17 cellular contexts compared by ENCODE assay signal in the genomic region with DNA sequence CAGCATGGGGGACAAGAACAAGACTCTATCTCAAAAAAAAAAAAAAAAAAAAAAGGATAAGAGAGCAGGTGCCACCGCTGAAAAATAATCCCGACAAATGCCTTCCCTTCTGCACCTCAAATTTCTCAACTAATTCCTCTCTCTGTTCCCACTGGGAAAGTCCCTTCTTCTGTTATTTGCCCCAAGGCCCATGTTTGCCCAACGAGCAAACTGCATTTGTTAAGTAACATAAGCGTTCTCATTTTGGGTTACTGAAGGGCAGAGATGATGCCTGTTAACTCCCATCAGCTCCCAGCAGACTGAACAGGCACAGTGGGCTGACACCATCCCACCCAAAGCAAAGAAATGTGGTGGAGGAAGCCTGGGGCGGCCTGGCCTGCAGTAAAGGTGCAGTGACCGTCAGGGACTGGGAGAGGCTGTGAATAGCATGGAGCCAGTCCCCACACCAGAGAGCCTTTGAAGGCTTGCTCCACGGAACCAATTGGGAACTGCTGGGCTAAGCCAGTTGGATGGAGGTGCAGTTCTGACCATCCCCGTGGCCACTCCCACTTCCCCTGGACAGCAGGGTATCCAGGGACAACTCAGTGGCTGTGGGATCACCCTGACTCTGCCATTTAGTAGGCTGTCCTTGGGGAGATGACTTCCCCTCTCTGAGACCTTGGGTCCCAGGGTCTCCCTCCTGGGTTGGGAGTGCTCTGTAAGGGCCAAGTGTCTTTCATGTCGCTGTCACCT.
DNase-seq lines count a peak whose midpoint lies in the region; ATAC-seq, FAIRE-seq and TF ChIP-seq lines count a peak whose summit lies in the region.
"Had no signal": no experiment of that assay in that cellular context is flagged by ENCODE, and none has a peak within 500 bp of the region (broad histone marks: within the 10 kb centered on the region; RNA-seq: fewer than 3 reads in every experiment).

No MANE protein-coding gene starts in this region.

- H3K27ac Mint-ChIP-seq in CD8-positive, alpha-beta T cell = peak overlapping the region; percentile 76
- no peak overlapping the region for H3K27ac Mint-ChIP-seq in CD4-positive, alpha-beta memory T cell
- H3K27ac Mint-ChIP-seq: activated CD4-positive, alpha-beta memory T cell treated with anti-CD3 and anti-CD28 coated beads for 36 hours; activated T-cell treated with anti-CD3 and anti-CD28 coated beads, Interleukin-2, amount 50 U/mL, for 72 hours; B cell; GM23338; IgD-negative memory B cell; memory B cell had no signal

- H3K4me1 Mint-ChIP-seq in CD8-positive, alpha-beta T cell (ENCODE audit: low read depth) = peaks cover 16% of the 10 kb centered on the region
- H3K4me1 Mint-ChIP-seq in CD4-positive, alpha-beta memory T cell = peaks cover 2 to 7% (median 6%) of the 10 kb centered on the region in 4 donors
- H3K4me1 Mint-ChIP-seq: central memory CD8-positive, alpha-beta T cell had no signal

- no peak overlapping the region for H3K27ac ChIP-seq in CD8-positive, alpha-beta T cell (ENCODE audit: low read depth, low read length)
- H3K27ac ChIP-seq in Panc1 (ENCODE audit: low read length) (peak overlapping the region; percentile 44; the same call in 1 of the 2 replicates), HepG2 (ENCODE audit: extremely low read length, insufficient read depth, low read length) (no peak overlapping the region), skeletal muscle tissue (ENCODE audit: low read depth, low read length) (peak overlapping the region; percentile 60), OCI-LY7 (ENCODE audit: low read depth, low read length, poor library complexity, severe bottlenecking) (no peak overlapping the region)
- H3K27ac ChIP-seq in CD4-positive, alpha-beta memory T cell (ENCODE audit: low read depth, low read length) = no peak overlapping the region

- BruUV-seq in Panc1 (replicated peaks; lab: Mats Ljungman, UMichigan) (no TSS peak), HepG2 (replicated peaks; lab: Mats Ljungman, UMichigan) (no TSS peak), OCI-LY7 (replicated peaks; lab: Mats Ljungman, UMichigan) (no TSS peak)

- no peaks in the 10 kb centered on the region for H3K36me3 ChIP-seq in CD8-positive, alpha-beta T cell (ENCODE audit: insufficient read depth, low read length)
- H3K36me3 ChIP-seq in Panc1 (ENCODE audit: control insufficient read depth, insufficient read depth, low read length) (no peaks in the 10 kb centered on the region), HepG2 (replicated peaks in 1 of 2; ENCODE audit: control insufficient read depth in 1 of 2, insufficient read depth in 2 of 2, low read length in 2 of 2) (no peaks in the 10 kb centered on the region), skeletal muscle tissue (ENCODE audit: control insufficient read depth in 3 of 3, insufficient read depth in 3 of 3, low read length in 3 of 3) (no peaks in the 10 kb centered on the region), OCI-LY7 (ENCODE audit: insufficient read depth, low read length) (no peaks in the 10 kb centered on the region)
- H3K36me3 ChIP-seq in CD4-positive, alpha-beta memory T cell (ENCODE audit: insufficient read depth, low read length) = no peaks in the 10 kb centered on the region

- H3K4me2 ChIP-seq in HepG2 (ENCODE audit: low read depth, low read length) (peak overlapping the region; percentile 61; the same call in 1 of the 2 replicates), OCI-LY7 (ENCODE audit: low read length) (no peak overlapping the region)
- H3K4me2 ChIP-seq: GM23338 had no signal

- TF ChIP-seq POLR2A in HepG2 (IDR thresholded peaks at IDR 0.05; ENCODE audit: insufficient read depth in 1 of 2, low read depth in 2 of 2, low read length in 2 of 2) = no peak

- no peaks in the 10 kb centered on the region for H3K9me2 ChIP-seq in OCI-LY7 (ENCODE audit: insufficient read depth, low read length)

- no peak overlapping the region for H3K4me3 ChIP-seq in CD8-positive, alpha-beta T cell (ENCODE audit: low read depth, low read length)
- H3K4me3 ChIP-seq in Panc1 (ENCODE audit: low read depth in 2 of 2, low read length in 2 of 2) (no peak overlapping the region), HepG2 (replicated peaks in 1 of 3; ENCODE audit: insufficient read depth in 1 of 3, low read depth in 2 of 3, low read length in 3 of 3) (no peak overlapping the region), skeletal muscle tissue (ENCODE audit: low read length in 3 of 3) (no peak overlapping the region), OCI-LY7 (ENCODE audit: low read depth, low read length, poor library complexity, severe bottlenecking) (no peak overlapping the region)
- no peak overlapping the region for H3K4me3 ChIP-seq in CD4-positive, alpha-beta memory T cell (ENCODE audit: low read length in 2 of 2)
- H3K4me3 ChIP-seq: GM23338 had no signal

- FAIRE-seq in HepG2 (lab: Jason Lieb, UNC) = no peak

- H3K9ac ChIP-seq in HepG2 (ENCODE audit: insufficient read depth, low read depth, low read length) (no peak overlapping the region), skeletal muscle tissue (ENCODE audit: low read depth in 1 of 3, low read length in 3 of 3) (no peak overlapping the region)

- DNase-seq in CD8-positive, alpha-beta T cell = no peak
- DNase-seq in Panc1 (ENCODE audit: low read depth, low spot score) = no peak
- no peak for DNase-seq in HepG2 (ENCODE audit: low spot score)
- no peak for DNase-seq in SW480 (ENCODE audit: low spot score)
- DNase-seq in CD4-positive, alpha-beta memory T cell = no peak
- DNase-seq in OCI-LY7 (ENCODE audit: low spot score) = no peak
- DNase-seq: activated CD4-positive, alpha-beta memory T cell treated with anti-CD3 and anti-CD28 coated beads for 36 hours; activated T-cell treated with anti-CD3 and anti-CD28 coated beads, Interleukin-2, amount 50 U/mL, for 72 hours; effector CD8-positive, alpha-beta T cell; NCI-H748 treated with DMSO at 0.1 percent for 48 hours; stimulated activated CD4-positive, alpha-beta T cell treated with anti-CD3 and anti-CD28 coated beads, Interleukin-2, amount 100 ng/mL, for 24 hours had no signal

- H3K79me2 ChIP-seq in HepG2 (ENCODE audit: insufficient read depth, low read length) (no peaks in the 10 kb centered on the region), OCI-LY7 (ENCODE audit: insufficient read depth, low read depth, low read length) (no peaks in the 10 kb centered on the region)

- H3K4me3 Mint-ChIP-seq in CD8-positive, alpha-beta T cell = no peak overlapping the region
- H3K4me3 Mint-ChIP-seq in CD4-positive, alpha-beta memory T cell = no peak overlapping the region
- H3K4me3 Mint-ChIP-seq: activated CD4-positive, alpha-beta memory T cell treated with anti-CD3 and anti-CD28 coated beads for 36 hours; activated T-cell treated with anti-CD3 and anti-CD28 coated beads, Interleukin-2, amount 50 U/mL, for 72 hours; B cell; central memory CD8-positive, alpha-beta T cell; GM23338; IgD-negative memory B cell; memory B cell had no signal

- H4K20me1 ChIP-seq in HepG2 (ENCODE audit: insufficient read depth, low read length) (no peaks in the 10 kb centered on the region), OCI-LY7 (ENCODE audit: insufficient read depth, low read length) (no peaks in the 10 kb centered on the region)

- CTCF ChIA-PET in CD8-positive, alpha-beta T cell (lab: Charles Lee) = no interaction called here
- CTCF ChIA-PET in Panc1 (lab: Charles Lee) = no interaction called here
- CTCF ChIA-PET in HepG2 (lab: Yijun Ruan, JAX; ENCODE audit: low intra/inter-chr PET ratio, low total read pairs) = no interaction called here
- CTCF ChIA-PET in CD4-positive, alpha-beta memory T cell (lab: Charles Lee; ENCODE audit: partially characterized antibody) = no interaction called here
- CTCF ChIA-PET in OCI-LY7 (lab: Charles Lee; ENCODE audit: unreplicated experiment) = no interaction called here

- no peak for ATAC-seq in CD8-positive, alpha-beta T cell
- ATAC-seq in Panc1 = no peak
- peak; percentile 16; the same call in 1 of the 3 replicates for ATAC-seq in HepG2
- ATAC-seq: GM23338 had no signal

- WGBS in HepG2 (ENCODE audit: low lambda C conversion rate) = 8% methylated on average over 9 of the region's 9 CpGs

- in situ Hi-C loops in Panc1 (cut with HindIII; ENCODE audit: low pct_unique_long_range_greater_than_20kb, low sequenced_read_pairs) = no loop called here
- in situ Hi-C loops in HepG2 (cut with HindIII; ENCODE audit: extremely low pct_ligation_motif_present, low pct_unique_long_range_greater_than_20kb) = no loop called here

- H3K27me3 ChIP-seq in CD8-positive, alpha-beta T cell (ENCODE audit: insufficient read depth, low read length) = no peaks in the 10 kb centered on the region
- H3K27me3 ChIP-seq in Panc1 (ENCODE audit: control insufficient read depth, insufficient read depth, low read length) (no peaks in the 10 kb centered on the region), HepG2 (ENCODE audit: control insufficient read depth in 1 of 2, insufficient read depth in 2 of 2, low read length in 2 of 2) (0 out of 5 replicates have a peak, but pooled peaks cover 0 to 4% of the 10 kb centered on the region in 2 experiments), skeletal muscle tissue (ENCODE audit: control insufficient read depth in 3 of 3, insufficient read depth in 3 of 3, low read length in 3 of 3) (no peaks in the 10 kb centered on the region)
- no peaks in the 10 kb centered on the region for H3K27me3 ChIP-seq in CD4-positive, alpha-beta memory T cell (ENCODE audit: insufficient read depth, low read length)

- H3K27me3 Mint-ChIP-seq in CD8-positive, alpha-beta T cell (ENCODE audit: low read depth) = no peaks in the 10 kb centered on the region
- peaks cover 0 to 2% of the 10 kb centered on the region in 2 donors for H3K27me3 Mint-ChIP-seq in CD4-positive, alpha-beta memory T cell
- H3K27me3 Mint-ChIP-seq: activated CD4-positive, alpha-beta memory T cell treated with anti-CD3 and anti-CD28 coated beads for 36 hours; central memory CD8-positive, alpha-beta T cell had no signal

- no peaks in the 10 kb centered on the region for H3K9me3 ChIP-seq in CD8-positive, alpha-beta T cell (ENCODE audit: low read length)
- H3K9me3 ChIP-seq in Panc1 (ENCODE audit: control insufficient read depth, insufficient read depth, low read depth, low read length) (peaks cover 3% of the 10 kb centered on the region; the same call in 1 of the 2 replicates), HepG2 (ENCODE audit: low read length) (peaks cover 8% of the 10 kb centered on the region), skeletal muscle tissue (ENCODE audit: control insufficient read depth in 3 of 3, low read length in 3 of 3) (peaks cover 6 to 7% (median 6%) of the 10 kb centered on the region in 3 donors), OCI-LY7 (ENCODE audit: low read length) (peaks cover 11% of the 10 kb centered on the region; the same call in 1 of the 2 replicates)
- H3K9me3 ChIP-seq in CD4-positive, alpha-beta memory T cell (ENCODE audit: control insufficient read depth in 1 of 2, low read length in 2 of 2) = no peaks in the 10 kb centered on the region

- POLR2A ChIA-PET in CD8-positive, alpha-beta T cell (lab: Charles Lee) = no interaction called here
- POLR2A ChIA-PET in Panc1 (lab: Charles Lee) = no interaction called here
- POLR2A ChIA-PET in HepG2 (lab: Yijun Ruan, JAX) = no interaction called here
- POLR2A ChIA-PET in CD4-positive, alpha-beta memory T cell (lab: Charles Lee; ENCODE audit: partially characterized antibody) = no interaction called here
- POLR2A ChIA-PET in OCI-LY7 (lab: Charles Lee) = no interaction called here

- no peak for TF ChIP-seq EP300 in HepG2 (IDR thresholded peaks at IDR 0.05; ENCODE audit: low read depth in 2 of 2, low read length in 2 of 2)
- no peak for TF ChIP-seq EP300 in HepG2 (CRISPR knock-in tag; IDR thresholded peaks at IDR 0.05; ENCODE audit: borderline replicate concordance)

- H3K4me1 ChIP-seq in CD8-positive, alpha-beta T cell (ENCODE audit: insufficient read depth, low read length) = peaks cover 17% of the 10 kb centered on the region
- H3K4me1 ChIP-seq in Panc1 (ENCODE audit: control insufficient read depth, insufficient read depth, low read length) (peaks cover 5% of the 10 kb centered on the region; the same call in 1 of the 2 replicates), HepG2 (ENCODE audit: insufficient read depth, low read length) (peaks cover 72% of the 10 kb centered on the region), skeletal muscle tissue (ENCODE audit: control insufficient read depth in 3 of 3, insufficient read depth in 3 of 3, low read length in 3 of 3) (peaks cover 15 to 30% (median 21%) of the 10 kb centered on the region in 3 donors), OCI-LY7 (ENCODE audit: insufficient read depth, low read length, poor library complexity, severe bottlenecking) (no peaks in the 10 kb centered on the region)
- H3K4me1 ChIP-seq in CD4-positive, alpha-beta memory T cell (ENCODE audit: insufficient read depth, low read length) = peaks cover 14% of the 10 kb centered on the region

- no peak for TF ChIP-seq RAD21 in HepG2 (CRISPR knock-in tag; IDR thresholded peaks at IDR 0.05)

- H3K36me3 Mint-ChIP-seq in CD8-positive, alpha-beta T cell = no peaks in the 10 kb centered on the region
- H3K36me3 Mint-ChIP-seq in CD4-positive, alpha-beta memory T cell = peaks cover 0 to 7% of the 10 kb centered on the region in 2 donors
- H3K36me3 Mint-ChIP-seq: activated CD4-positive, alpha-beta memory T cell treated with anti-CD3 and anti-CD28 coated beads for 36 hours; IgD-negative memory B cell had no signal

- TF ChIP-seq CTCF in CD8-positive, alpha-beta T cell (IDR thresholded peaks at IDR 0.05) = no peak
- TF ChIP-seq CTCF in Panc1 (IDR thresholded peaks at IDR 0.05) (no peak), HepG2 (CRISPR knock-in tag; IDR thresholded peaks at IDR 0.05) (no peak), OCI-LY7 (conservative IDR thresholded peaks at IDR 0.05; ENCODE audit: low read length) (no peak)

- H2AFZ ChIP-seq in HepG2 (ENCODE audit: low read length) (no peak overlapping the region), OCI-LY7 (ENCODE audit: low read length) (no peak overlapping the region)
- H2AFZ ChIP-seq: GM23338 had no signal

- peaks cover 8% of the 10 kb centered on the region for H3K9me3 Mint-ChIP-seq in CD8-positive, alpha-beta T cell
- peaks cover 0 to 14% (median 6%) of the 10 kb centered on the region in 8 donors for H3K9me3 Mint-ChIP-seq in CD4-positive, alpha-beta memory T cell

- intact Hi-C loops in CD8-positive, alpha-beta T cell (cut with DNase I, micrococcal nuclease) = no loop called here
- intact Hi-C loops in Panc1 (cut with micrococcal nuclease; ENCODE audit: unreplicated experiment) (no loop called here), HepG2 (cut with micrococcal nuclease; ENCODE audit: unreplicated experiment) (no loop called here), OCI-LY7 (cut with micrococcal nuclease; ENCODE audit: unreplicated experiment) (no loop called here)
- intact Hi-C loops in CD4-positive, alpha-beta memory T cell (cut with micrococcal nuclease) = no loop called here

Comparison
In these comparisons a context has a peak if more than half of its experiments do, and no peak if none do; other contexts are left out.
1. H3K27ac ChIP-seq: peak in Panc1 (single experiment) and skeletal muscle tissue (single experiment); none in CD8-positive, alpha-beta T cell (single experiment), HepG2 (single experiment), CD4-positive, alpha-beta memory T cell (single experiment) and OCI-LY7 (single experiment).